7 cellular contexts compared by ENCODE assay signal in genomic region chr14:78566017-78566858, GRCh38.
A peak's percentile ranks its signal among the peaks of the same experiment; 100 is the strongest.
DNase-seq lines count a peak whose midpoint lies in the region; ATAC-seq, FAIRE-seq and TF ChIP-seq lines count a peak whose summit lies in the region.

No MANE protein-coding gene starts in this region.

- H3K36me3 ChIP-seq in astrocyte (ENCODE audit: insufficient read depth, low read length) (no peaks in the 10 kb centered on the region), hepatocyte (replicated peaks; ENCODE audit: insufficient read depth, low read depth) (no peaks in the 10 kb centered on the region)

- H3K4me1 ChIP-seq in astrocyte (ENCODE audit: insufficient read depth, low read length) = peaks cover 3% of the 10 kb centered on the region
- H3K4me1 ChIP-seq in hepatocyte (ENCODE audit: insufficient read depth) = no peaks in the 10 kb centered on the region

- H3K9me2 ChIP-seq in hepatocyte (replicated peaks; ENCODE audit: insufficient read depth) = no peaks in the 10 kb centered on the region

- H3K27me3 ChIP-seq in astrocyte (ENCODE audit: insufficient read depth, low read length) (no peaks in the 10 kb centered on the region), hepatocyte (peaks cover 3% of the 10 kb centered on the region)

- H3K27ac ChIP-seq in astrocyte (ENCODE audit: low read depth, low read length) = no peak overlapping the region
- H3K27ac ChIP-seq in hepatocyte = no peak overlapping the region

- peak; percentile 91 for DNase-seq in NCI-H1092 (lab: John Stamatoyannopoulos, UW)
- peak; percentile 49 for DNase-seq in SW480 (ENCODE audit: low spot score)
- peak; percentile 43 for DNase-seq in astrocyte (ENCODE audit: low read depth)
- peak; percentile 88 for DNase-seq in hepatocyte (ENCODE audit: low spot score)
- DNase-seq in retinal pigment epithelial cell (ENCODE audit: low read depth) = no peak

- peak overlapping the region; percentile 83 for H3K4me2 ChIP-seq in astrocyte (ENCODE audit: low read length)
- peak overlapping the region; percentile 67 for H3K4me2 ChIP-seq in hepatocyte

- H2AFZ ChIP-seq in astrocyte (ENCODE audit: low read depth, low read length) = peak overlapping the region; percentile 91
- H2AFZ ChIP-seq in hepatocyte = peak overlapping the region; percentile 39

- peak overlapping the region; percentile 16 for H3K4me3 ChIP-seq in astrocyte (ENCODE audit: insufficient read depth, low read depth, low read length)
- H3K4me3 ChIP-seq in hepatocyte = no peak overlapping the region
- H3K4me3 ChIP-seq in retinal pigment epithelial cell (ENCODE audit: low read length) = peak overlapping the region; percentile 32

- H3K9me3 Mint-ChIP-seq in astrocyte (ENCODE audit: unreplicated experiment) = no peaks in the 10 kb centered on the region

- TF ChIP-seq CTCF in GM12874 (IDR thresholded peaks at IDR 0.05; ENCODE audit: insufficient read depth, low read depth, low read length) (peak; percentile 81), astrocyte (IDR thresholded peaks at IDR 0.05; ENCODE audit: insufficient read depth, low read depth, low read length) (peak; percentile 73), hepatocyte (IDR thresholded peaks at IDR 0.05; ENCODE audit: poor library complexity) (peak; percentile 88), retinal pigment epithelial cell (conservative IDR thresholded peaks at IDR 0.05; ENCODE audit: low read depth, low read length) (peak; percentile 87)

- ATAC-seq in HG02588 (IDR thresholded peaks at IDR 0.05; ENCODE audit: unreplicated experiment) = peak; percentile 88

- H3K4me1 Mint-ChIP-seq in astrocyte (ENCODE audit: low read depth, unreplicated experiment) = no peaks in the 10 kb centered on the region

- no peaks in the 10 kb centered on the region for H3K36me3 Mint-ChIP-seq in astrocyte (ENCODE audit: low read depth, unreplicated experiment)

- H3K79me2 ChIP-seq in astrocyte (ENCODE audit: insufficient read depth, low read length) (no peaks in the 10 kb centered on the region), hepatocyte (no peaks in the 10 kb centered on the region)

- FAIRE-seq in astrocyte (lab: Jason Lieb, UNC) = peak; percentile 54

- H4K20me1 ChIP-seq in astrocyte (ENCODE audit: insufficient read depth, low read length) (no peaks in the 10 kb centered on the region), hepatocyte (ENCODE audit: insufficient read depth, poor library complexity, severe bottlenecking) (no peaks in the 10 kb centered on the region)

- peak overlapping the region; percentile 30 for H3K9ac ChIP-seq in astrocyte (ENCODE audit: low read length)

- H3K27me3 Mint-ChIP-seq in astrocyte (ENCODE audit: low read depth, unreplicated experiment) = peaks cover 14% of the 10 kb centered on the region

- H3K4me3 Mint-ChIP-seq in astrocyte (ENCODE audit: unreplicated experiment) = peak overlapping the region; percentile 34

- WGBS in hepatocyte (ENCODE audit: low lambda C conversion rate, missing lambda C conversion rate) = 28% methylated on average over 16 of the region's 16 CpGs

- no peaks in the 10 kb centered on the region for H3K9me3 ChIP-seq in astrocyte (ENCODE audit: insufficient read depth, low read depth, low read length)
- H3K9me3 ChIP-seq in hepatocyte (ENCODE audit: low read depth) = no peaks in the 10 kb centered on the region

- H3K27ac Mint-ChIP-seq in astrocyte (ENCODE audit: unreplicated experiment) = peak overlapping the region; percentile 23
